Comparison of ENCODE assay signal across 20 cellular contexts in the genomic region with DNA sequence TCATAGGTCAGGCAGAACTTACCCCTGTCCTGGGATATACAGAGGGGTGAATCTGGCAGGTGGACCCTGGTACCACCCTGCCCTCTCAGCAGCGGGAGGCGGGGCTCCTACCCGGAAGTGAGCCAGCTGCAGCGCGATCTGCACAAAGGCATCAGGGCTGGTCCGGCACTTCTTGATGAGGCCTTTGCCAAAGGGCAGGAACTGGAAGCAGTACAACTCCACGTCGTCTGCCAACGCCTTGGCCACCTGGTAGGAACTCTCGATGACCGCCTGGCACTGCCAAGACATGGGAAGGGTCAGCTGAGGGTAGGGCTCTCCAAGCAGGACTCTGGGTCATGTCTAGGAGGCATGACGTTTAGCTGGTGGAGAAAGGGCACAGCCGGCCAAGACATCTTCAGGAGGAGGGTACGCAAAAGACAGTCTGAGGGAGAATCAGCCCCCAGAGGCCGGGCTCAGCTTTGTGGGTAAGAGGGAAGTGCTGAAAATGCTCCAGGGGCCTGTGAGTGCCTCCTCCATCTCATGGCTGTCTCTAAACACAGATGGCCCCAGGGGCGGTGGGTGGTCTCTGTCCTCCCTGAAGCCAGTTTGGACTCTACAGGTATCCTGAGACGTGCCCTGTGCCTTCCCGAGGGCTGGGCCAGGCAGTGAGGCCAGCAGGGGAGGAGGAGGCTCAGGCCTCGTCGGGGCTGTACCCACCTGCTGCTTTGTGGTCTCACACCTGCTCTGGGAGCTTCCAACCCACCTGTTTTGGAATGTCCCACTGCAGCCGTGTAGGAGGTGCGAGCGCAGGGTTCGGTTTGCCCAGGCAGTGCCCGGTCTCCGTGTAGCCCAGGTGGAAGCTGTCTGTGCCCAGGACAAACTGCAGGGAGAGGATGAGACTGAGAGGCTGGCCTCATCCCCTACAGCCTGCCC. TPM values are rescaled to one million over a fixed set of nuclear protein-coding genes. Genes with fewer than 3 reads are reported as not detected.
"Had no signal": no experiment of that assay in that cellular context is flagged by ENCODE, and none has a peak within 500 bp of the region (broad histone marks: within the 10 kb centered on the region; RNA-seq: fewer than 3 reads in every experiment).

No MANE protein-coding gene starts in this region.

- H3K36me3 ChIP-seq: ovary had no signal

- H3K9me3 ChIP-seq: ovary, sigmoid colon, tibial artery had no signal

- H3K27ac Mint-ChIP-seq: activated CD4-positive, alpha-beta memory T cell treated with anti-CD3 and anti-CD28 coated beads for 36 hours; activated naive CD8-positive, alpha-beta T cell treated with anti-CD3 and anti-CD28 coated beads for 36 hours; activated T-helper 1 cell treated with anti-CD3 and anti-CD28 coated beads, Interleukin-12 subunit alpha, Interleukin-12 subunit beta, Interleukin-2, Interleukin-4 antibody, amounts not matched to agents 30 ng/mL and 10 ng/mL and 1 ng/mL, durations not matched to agents 14 hours and 24 hours and 36 hours; stimulated activated effector memory CD8-positive, alpha-beta T cell treated with anti-CD3 and anti-CD28 coated beads, Interleukin-12 subunit alpha, Interleukin-12 subunit beta, amount 100 ng/mL, for 72 hours had no signal

- ATAC-seq: foreskin keratinocyte; stimulated activated effector memory CD8-positive, alpha-beta T cell treated with anti-CD3 and anti-CD28 coated beads, Interleukin-12 subunit alpha, Interleukin-12 subunit beta, amount 100 ng/mL, for 72 hours had no signal

- H3K4me3 ChIP-seq: ovary, sigmoid colon, tibial artery had no signal

- H3K27me3 ChIP-seq: foreskin keratinocyte, ovary had no signal

- H3K4me1 ChIP-seq: foreskin keratinocyte, sigmoid colon, tibial artery had no signal

- DNase-seq: activated CD4-positive, alpha-beta memory T cell treated with anti-CD3 and anti-CD28 coated beads for 36 hours; activated CD4-positive, alpha-beta T cell treated with anti-CD3 and anti-CD28 coated beads for 1 hour; activated naive CD4-positive, alpha-beta T cell; activated naive CD8-positive, alpha-beta T cell treated with anti-CD3 and anti-CD28 coated beads for 36 hours; activated T-cell treated with anti-CD3 and anti-CD28 coated beads for 4 hours; amniotic stem cell; foreskin keratinocyte; glutamatergic neuron; hippocampal formation; left cardiac atrium; ovary; sigmoid colon; stimulated activated CD4-positive, alpha-beta T cell treated with anti-CD3 and anti-CD28 coated beads, Interleukin-4, amount 100 ng/mL, for 24 hours; tibial artery had no signal

- H3K9me3 Mint-ChIP-seq: activated CD4-positive, alpha-beta memory T cell treated with anti-CD3 and anti-CD28 coated beads for 36 hours; activated naive CD8-positive, alpha-beta T cell treated with anti-CD3 and anti-CD28 coated beads for 36 hours; activated T-helper 1 cell treated with anti-CD3 and anti-CD28 coated beads, Interleukin-12 subunit alpha, Interleukin-12 subunit beta, Interleukin-2, Interleukin-4 antibody, amounts not matched to agents 30 ng/mL and 10 ng/mL and 1 ng/mL, durations not matched to agents 14 hours and 24 hours and 36 hours; neural crest cell; stimulated activated effector memory CD8-positive, alpha-beta T cell treated with anti-CD3 and anti-CD28 coated beads, Interleukin-12 subunit alpha, Interleukin-12 subunit beta, amount 100 ng/mL, for 72 hours had no signal

- H3K4me3 Mint-ChIP-seq: activated CD4-positive, alpha-beta memory T cell treated with anti-CD3 and anti-CD28 coated beads for 36 hours; activated naive CD8-positive, alpha-beta T cell treated with anti-CD3 and anti-CD28 coated beads for 36 hours; activated T-helper 1 cell treated with anti-CD3 and anti-CD28 coated beads, Interleukin-12 subunit alpha, Interleukin-12 subunit beta, Interleukin-2, Interleukin-4 antibody, amounts not matched to agents 30 ng/mL and 10 ng/mL and 1 ng/mL, durations not matched to agents 14 hours and 24 hours and 36 hours; neural crest cell; stimulated activated effector memory CD8-positive, alpha-beta T cell treated with anti-CD3 and anti-CD28 coated beads, Interleukin-12 subunit alpha, Interleukin-12 subunit beta, amount 100 ng/mL, for 72 hours had no signal

- H3K27me3 Mint-ChIP-seq: activated CD4-positive, alpha-beta memory T cell treated with anti-CD3 and anti-CD28 coated beads for 36 hours; activated naive CD8-positive, alpha-beta T cell treated with anti-CD3 and anti-CD28 coated beads for 36 hours had no signal

- H3K4me1 Mint-ChIP-seq: activated naive CD8-positive, alpha-beta T cell treated with anti-CD3 and anti-CD28 coated beads for 36 hours; neural crest cell; stimulated activated effector memory CD8-positive, alpha-beta T cell treated with anti-CD3 and anti-CD28 coated beads, Interleukin-12 subunit alpha, Interleukin-12 subunit beta, amount 100 ng/mL, for 72 hours had no signal

- H3K27ac ChIP-seq: foreskin keratinocyte, ovary, sigmoid colon, tibial artery had no signal

RNA-seq across cellular contexts. Expression of a gene that starts 8.8 kb away (rescaled TPM):
- total RNA-seq: foreskin keratinocyte; left cardiac atrium; neural crest cell; ovary; sigmoid colon; T-helper 1 cell treated with Interleukin-12 subunit alpha and Interleukin-12 subunit beta and Interleukin-4 antibody, amounts not matched to agents 30 ng/mL and 1 ng/mL, for 36 hours had no signal

RNA-seq across cellular contexts. Expression of a gene that starts 25.8 kb away (rescaled TPM):
- total RNA-seq: epithelial cell of proximal tubule, foreskin keratinocyte, sigmoid colon, subcutaneous adipose tissue had no signal
